ENCODE assay signal across 1 cellular context in genomic region chr10:95181731-95182130, GRCh38.
TF ChIP-seq lines count a peak whose summit lies in the region.

No MANE protein-coding gene starts in this region.

TF ChIP-seq in HCT116, 20 proteins besides CTCF, POLR2A, EP300 and RAD21 (continued from another document):
- TF ChIP-seq POLR2AphosphoS5 (IDR thresholded peaks at IDR 0.05; ENCODE audit: low read depth, low read length), result no peak
- TF ChIP-seq EGR1 (IDR thresholded peaks at IDR 0.05; ENCODE audit: low read depth), result no peak
- TF ChIP-seq ZNF274 (IDR thresholded peaks at IDR 0.05; ENCODE audit: low read depth, low read length), result no peak
- no peak for TF ChIP-seq SP1 (IDR thresholded peaks at IDR 0.05; ENCODE audit: low read depth)
- TF ChIP-seq YY1 (IDR thresholded peaks at IDR 0.05; ENCODE audit: extremely low read depth, insufficient replicate concordance, low read depth, low read length), result no peak
- no peak for TF ChIP-seq CBX3 (IDR thresholded peaks at IDR 0.05; ENCODE audit: low read depth)
- TF ChIP-seq TCF7L2 (IDR thresholded peaks at IDR 0.05; ENCODE audit: borderline replicate concordance, extremely low read depth, insufficient read depth, insufficient read length), result no peak
- no peak for TF ChIP-seq SRF (IDR thresholded peaks at IDR 0.05; ENCODE audit: low read depth)
- no peak for TF ChIP-seq ELF1 (IDR thresholded peaks at IDR 0.05; ENCODE audit: borderline replicate concordance, low read depth)
- TF ChIP-seq EZH2 (IDR thresholded peaks at IDR 0.05), result no peak
- TF ChIP-seq JUND (IDR thresholded peaks at IDR 0.05), result no peak
- no peak for TF ChIP-seq ZFX (IDR thresholded peaks at IDR 0.05)
- TF ChIP-seq, protein P1, sequence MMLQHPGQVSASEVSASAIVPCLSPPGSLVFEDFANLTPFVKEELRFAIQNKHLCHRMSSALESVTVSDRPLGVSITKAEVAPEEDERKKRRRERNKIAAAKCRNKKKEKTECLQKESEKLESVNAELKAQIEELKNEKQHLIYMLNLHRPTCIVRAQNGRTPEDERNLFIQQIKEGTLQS (IDR thresholded peaks at IDR 0.05), result no peak
